8 cellular contexts compared by ENCODE assay signal in genomic region chr22:21629262-21630149, GRCh38. TPM values are rescaled to one million over a fixed set of nuclear protein-coding genes. Genes with fewer than 3 reads are reported as not detected.
DNase-seq lines count a peak whose midpoint lies in the region; ATAC-seq and TF ChIP-seq lines count a peak whose summit lies in the region.

Gene YDJC (minus strand): TSS chr22:21630022. CDS start chr22:21630014, 8 bp downstream.

- H3K36me3 ChIP-seq in adrenal gland (replicated peaks in 1 of 2) (no peaks in the 10 kb centered on the region), prostate gland (no peaks in the 10 kb centered on the region)

- TF ChIP-seq POLR2A in adrenal gland (IDR thresholded peaks at IDR 0.05), result peak; percentile 51
- TF ChIP-seq POLR2A in prostate gland (IDR thresholded peaks at IDR 0.05), result peak; percentile 56

- H3K9me3 ChIP-seq in adrenal gland (replicated peaks in 1 of 3), result no peaks in the 10 kb centered on the region
- no peaks in the 10 kb centered on the region for H3K9me3 ChIP-seq in prostate gland

- ATAC-seq in HG02884 (IDR thresholded peaks at IDR 0.05; ENCODE audit: unreplicated experiment) (peak; percentile 63), left cardiac atrium (peak; percentile 97)

- DNase-seq in GM13977 (ENCODE audit: low spot score) (peak; percentile 97), NCI-H146 treated with DMSO at 0.1 percent for 48 hours (lab: John Stamatoyannopoulos, UW; ENCODE audit: unreplicated experiment) (peak; percentile 65), T-helper 1 cell (peak; percentile 90 to 94 (median 93)), adrenal gland (peak; percentile 81 to 95 (median 92)), left cardiac atrium (peak; percentile 94), prostate gland (ENCODE audit: low spot score) (peak; percentile 93), ureter (ENCODE audit: low spot score) (peak; percentile 96)

- intact Hi-C loops in adrenal gland (cut with DNase I), result loop anchor here in 1 of 2 donors (5.0 kb wide), 1 partner anchor 52 kb away; no protein-coding TSS in a partner anchor
- intact Hi-C loops in left cardiac atrium (cut with DNase I), result loop anchor here in 1 of 2 donors (5.0 kb wide), 2 partner anchors 37 to 52 kb away; no protein-coding TSS in a partner anchor
- intact Hi-C loops in prostate gland (cut with DNase I), result no loop called here

- 0 to 1% (median 0%) methylated on average over 15 to 93 of the region's 93 CpGs for WGBS in adrenal gland, 4 donors
- WGBS in prostate gland, result under 1% methylated on average over 70 of the region's 93 CpGs

- peak; percentile 87 for TF ChIP-seq CTCF in GM13977 (IDR thresholded peaks at IDR 0.05; ENCODE audit: extremely low read depth, insufficient read depth, missing control alignments)
- TF ChIP-seq CTCF in adrenal gland (IDR thresholded peaks at IDR 0.05), result peak in 5 of 6 experiments; percentile 18 to 92 (median 37)
- TF ChIP-seq CTCF in prostate gland (IDR thresholded peaks at IDR 0.05), result peak; percentile 38 to 95 (median 83)

- H3K27ac ChIP-seq in adrenal gland, result peak within 1 kb of the TSS in 3 of 5 donors; percentile 28 to 81 (median 56)
- H3K27ac ChIP-seq in prostate gland, result peak within 1 kb of the TSS; percentile 79 to 82

- H3K4me3 ChIP-seq in adrenal gland, result peak within 1 kb of the TSS; percentile 48 to 69 (median 50)
- peak within 1 kb of the TSS; percentile 74 to 92 for H3K4me3 ChIP-seq in prostate gland

- in situ Hi-C loops in GM13977 (cut with MboI; ENCODE audit: low pct_unique_long_range_greater_than_20kb, low sequenced_read_pairs, unreplicated experiment), result no loop called here

- H3K4me1 ChIP-seq in adrenal gland (replicated peaks in 1 of 2) (peaks cover 6 to 12% of the 10 kb centered on the region in 2 donors), prostate gland (replicated peaks) (peaks cover 11% of the 10 kb centered on the region)

- H3K27me3 ChIP-seq in adrenal gland, result no peaks in the 10 kb centered on the region
- no peaks in the 10 kb centered on the region for H3K27me3 ChIP-seq in prostate gland (replicated peaks; ENCODE audit: insufficient read depth)

RNA-seq across cellular contexts. Expression of gene YDJC, which starts in this region (rescaled TPM):
- total RNA-seq in adrenal gland (10 to 100 TPM in 7 of 8 donors, 1 to 10 TPM in 1; 8.9 to 33.6 (median 19.5) TPM), left cardiac atrium (1 to 10 TPM; 5.7 to 6.4 TPM), prostate gland (10 to 100 TPM; 44.9 to 74.1 TPM), ureter (27.2 TPM)
- 10 to 100 TPM in 2 of 3 donors, 1 to 10 TPM in 1; 2.5 to 36.2 (median 31.2) TPM for polyA plus RNA-seq in adrenal gland

Comparison
In these comparisons a context has a peak if more than half of its experiments do, and no peak if none do; other contexts are left out.
1. Peak in every context shown above with its lines: DNase-seq, ATAC-seq, H3K4me3 ChIP-seq and H3K27ac ChIP-seq.
2. CTCF ChIP-seq: peak in every context shown above with its lines; median percentile 87 in GM13977; 83 in prostate gland; 37 in adrenal gland.